ENCODE assay signal across 9 cellular contexts in genomic region chr3:129058441-129059194, GRCh38.
DNase-seq lines count a peak whose midpoint lies in the region; ATAC-seq, FAIRE-seq and TF ChIP-seq lines count a peak whose summit lies in the region.
"Had no signal": no experiment of that assay in that cellular context is flagged by ENCODE, and none has a peak within 500 bp of the region (broad histone marks: within the 10 kb centered on the region; RNA-seq: fewer than 3 reads in every experiment).

No MANE protein-coding gene starts in this region.

- H3F3A ChIP-seq in OCI-LY1 (ENCODE audit: insufficient read depth, low read length) = no peaks in the 10 kb centered on the region

- no peaks in the 10 kb centered on the region for H3K9me3 ChIP-seq in OCI-LY1 (ENCODE audit: low read length)
- H3K9me3 ChIP-seq in effector memory CD4-positive, alpha-beta T cell (ENCODE audit: control insufficient read depth, low read length) = no peaks in the 10 kb centered on the region

- H3K36me3 ChIP-seq in OCI-LY1 (ENCODE audit: insufficient read depth, low read length) = no peaks in the 10 kb centered on the region
- no peaks in the 10 kb centered on the region for H3K36me3 ChIP-seq in effector memory CD4-positive, alpha-beta T cell (ENCODE audit: control insufficient read depth, insufficient read depth, low read length)

- H3K27me3 ChIP-seq in OCI-LY1 (ENCODE audit: insufficient read depth, low read length) = no peaks in the 10 kb centered on the region; the same call in none of the 2 replicates
- no peaks in the 10 kb centered on the region for H3K27me3 ChIP-seq in effector memory CD4-positive, alpha-beta T cell (replicated peaks; ENCODE audit: control insufficient read depth, insufficient read depth, low read length, poor library complexity, severe bottlenecking)

- peaks cover 2% of the 10 kb centered on the region for H3K36me3 Mint-ChIP-seq in memory B cell

- no peaks in the 10 kb centered on the region for H4K20me1 ChIP-seq in OCI-LY1 (ENCODE audit: insufficient read depth, low read length)

- H3K4me1 Mint-ChIP-seq in memory B cell = peaks cover 5% of the 10 kb centered on the region

- no peak overlapping the region for H3K4me3 Mint-ChIP-seq in memory B cell

- no peaks in the 10 kb centered on the region for H3K9me2 ChIP-seq in OCI-LY1 (ENCODE audit: low read depth, low read length)

- ATAC-seq in GM21529 (IDR thresholded peaks at IDR 0.05; ENCODE audit: unreplicated experiment) (peak; percentile 52), memory B cell (ENCODE audit: low read depth) (peak; percentile 86), HG02885 (IDR thresholded peaks at IDR 0.05; ENCODE audit: poor library complexity, unreplicated experiment) (no peak)

- no peak overlapping the region for H2AFZ ChIP-seq in OCI-LY1 (ENCODE audit: low read length)

- H3K9me3 Mint-ChIP-seq in memory B cell = no peaks in the 10 kb centered on the region

- no peak for FAIRE-seq in HTR-8/SVneo (lab: Jason Lieb, UNC)

- no peak overlapping the region for H3K9ac ChIP-seq in OCI-LY1 (ENCODE audit: low read length)

- DNase-seq in DMS 273 (lab: John Stamatoyannopoulos, UW; ENCODE audit: unreplicated experiment) (peak; percentile 95), memory B cell (ENCODE audit: low spot score in 2 of 2) (peak in 1 of 2 donors; percentile 17), HTR-8/SVneo (ENCODE audit: insufficient read length, low spot score) (no peak), T1000 (lab: John Stamatoyannopoulos, UW) (no peak)
- DNase-seq in effector memory CD4-positive, alpha-beta T cell = no peak
- DNase-seq: stimulated activated CD4-positive, alpha-beta T cell treated with anti-CD3 and anti-CD28 coated beads, Interleukin-2, amount 100 ng/mL, for 48 hours had no signal

- no peak overlapping the region for H3K4me3 ChIP-seq in OCI-LY1 (ENCODE audit: low read depth, low read length, poor library complexity, severe bottlenecking)
- H3K4me3 ChIP-seq in effector memory CD4-positive, alpha-beta T cell (ENCODE audit: insufficient read depth, low read depth, low read length, poor library complexity, severe bottlenecking) = no peak overlapping the region

- H3K79me2 ChIP-seq in OCI-LY1 (ENCODE audit: insufficient read depth, low read length) = no peaks in the 10 kb centered on the region

- peak; percentile 18; the same call in 1 of the 2 replicates for TF ChIP-seq CTCF in OCI-LY1 (IDR thresholded peaks at IDR 0.05; ENCODE audit: low read length)

- H3K4me2 ChIP-seq in OCI-LY1 (ENCODE audit: low read length) = no peak overlapping the region

- peaks cover 12% of the 10 kb centered on the region for H3K4me1 ChIP-seq in OCI-LY1 (ENCODE audit: insufficient read depth, low read length, severe bottlenecking)
- H3K4me1 ChIP-seq in effector memory CD4-positive, alpha-beta T cell (ENCODE audit: control insufficient read depth, insufficient read depth, low read length, poor library complexity, severe bottlenecking) = peaks cover 5% of the 10 kb centered on the region

- no peak overlapping the region for H3K27ac ChIP-seq in OCI-LY1 (ENCODE audit: low read depth, low read length, poor library complexity, severe bottlenecking)
- no peak overlapping the region for H3K27ac ChIP-seq in effector memory CD4-positive, alpha-beta T cell (ENCODE audit: insufficient read depth, low read length, poor library complexity, severe bottlenecking)

- H3K27me3 Mint-ChIP-seq in memory B cell = peaks cover 27% of the 10 kb centered on the region

- H3K27ac Mint-ChIP-seq in memory B cell = no peak overlapping the region
